16 cellular contexts compared by ENCODE assay signal in genomic region chr7:156777364-156778069, GRCh38.
DNase-seq lines count a peak whose midpoint lies in the region; ATAC-seq and TF ChIP-seq lines count a peak whose summit lies in the region.
"Had no signal": no experiment of that assay in that cellular context is flagged by ENCODE, and none has a peak within 500 bp of the region (broad histone marks: within the 10 kb centered on the region; RNA-seq: fewer than 3 reads in every experiment).

No MANE protein-coding gene starts in this region.

- peaks cover 25% of the 10 kb centered on the region for H3K4me1 Mint-ChIP-seq in activated naive CD4-positive, alpha-beta T cell treated with anti-CD3 and anti-CD28 coated beads for 36 hours (ENCODE audit: low read depth)
- peaks cover 65% of the 10 kb centered on the region for H3K4me1 Mint-ChIP-seq in activated naive CD8-positive, alpha-beta T cell treated with anti-CD3 and anti-CD28 coated beads, Interleukin-2, amount 50 U/mL, for 24 hours
- peaks cover 10% of the 10 kb centered on the region for H3K4me1 Mint-ChIP-seq in mesothelial cell of epicardium

- H3K27ac ChIP-seq in RWPE2 (ENCODE audit: poor library complexity, severe bottlenecking) (no peak overlapping the region), esophagus muscularis mucosa (replicated peaks in 1 of 4) (no peak overlapping the region)
- H3K27ac ChIP-seq: pancreas, SJSA1, WERI-Rb-1 had no signal

- no peaks in the 10 kb centered on the region for H3K9me3 ChIP-seq in RWPE2 (ENCODE audit: severe bottlenecking)
- H3K9me3 ChIP-seq in esophagus muscularis mucosa, result no peaks in the 10 kb centered on the region
- H3K9me3 ChIP-seq: pancreas, SJSA1 had no signal

- 91% methylated on average over 5 of the region's 5 CpGs for WGBS in esophagus muscularis mucosa

- CTCF ChIA-PET in activated naive CD4-positive, alpha-beta T cell treated with anti-CD3 and anti-CD28 coated beads for 36 hours (lab: Charles Lee), result interaction anchor here (0.6 kb wide), 1 partner anchor 28 kb away, joined by 3 read pairs; no protein-coding TSS in a partner anchor

- peak; percentile 46; the same call in 1 of the 3 replicates for ATAC-seq in RWPE2 (ENCODE audit: low read depth)
- peak; percentile 98 for ATAC-seq in activated naive CD8-positive, alpha-beta T cell treated with anti-CD3 and anti-CD28 coated beads, Interleukin-2, amount 50 U/mL, for 24 hours
- ATAC-seq in GM18511 (IDR thresholded peaks at IDR 0.05; ENCODE audit: unreplicated experiment), result no peak
- ATAC-seq: pancreas had no signal

- H3K4me3 Mint-ChIP-seq in activated naive CD4-positive, alpha-beta T cell treated with anti-CD3 and anti-CD28 coated beads for 36 hours, result no peak overlapping the region
- H3K4me3 Mint-ChIP-seq in activated naive CD8-positive, alpha-beta T cell treated with anti-CD3 and anti-CD28 coated beads, Interleukin-2, amount 50 U/mL, for 24 hours, result peak overlapping the region; percentile 48
- no peak overlapping the region for H3K4me3 Mint-ChIP-seq in mesothelial cell of epicardium

- no peak for TF ChIP-seq POLR2A in esophagus muscularis mucosa (IDR thresholded peaks at IDR 0.05; ENCODE audit: low read depth)

- DNase-seq in activated naive CD4-positive, alpha-beta T cell treated with anti-CD3 and anti-CD28 coated beads for 36 hours, result peak; percentile 59
- no peak for DNase-seq in activated naive CD4-positive, alpha-beta T cell (lab: John Stamatoyannopoulos, UW)
- DNase-seq in RWPE2 (ENCODE audit: low spot score) (no peak), mesothelial cell of epicardium (ENCODE audit: low spot score in 2 of 2, unreplicated experiment in 2 of 2) (no peak), esophagus muscularis mucosa (ENCODE audit: extremely low spot score) (no peak)
- DNase-seq in activated naive CD8-positive, alpha-beta T cell treated with anti-CD3 and anti-CD28 coated beads, Interleukin-2, amount 50 U/mL, for 24 hours, result peak; percentile 26
- peak; percentile 50 for DNase-seq in stimulated activated CD8-positive, alpha-beta memory T cell treated with anti-CD3 and anti-CD28 coated beads, Interleukin-4, amount 100 ng/mL, for 48 hours
- DNase-seq: amygdala; DMS79; GOT3; NCI-H2107; NK-92 treated with Interleukin-12 subunit alpha and Interleukin-12 subunit beta, amount 100 ng/mL, for 24 hours; pancreas; WERI-Rb-1 had no signal

- H3K27me3 Mint-ChIP-seq in activated naive CD4-positive, alpha-beta T cell treated with anti-CD3 and anti-CD28 coated beads for 36 hours (ENCODE audit: low read depth), result no peaks in the 10 kb centered on the region
- H3K27me3 Mint-ChIP-seq in activated naive CD8-positive, alpha-beta T cell treated with anti-CD3 and anti-CD28 coated beads, Interleukin-2, amount 50 U/mL, for 24 hours, result no peaks in the 10 kb centered on the region
- no peaks in the 10 kb centered on the region for H3K27me3 Mint-ChIP-seq in mesothelial cell of epicardium (ENCODE audit: low read depth)

- H3K27me3 ChIP-seq in RWPE2 (ENCODE audit: insufficient read depth, poor library complexity, severe bottlenecking) (no peaks in the 10 kb centered on the region), esophagus muscularis mucosa (no peaks in the 10 kb centered on the region)
- H3K27me3 ChIP-seq: pancreas, SJSA1 had no signal

- peaks cover 14% of the 10 kb centered on the region for H3K36me3 Mint-ChIP-seq in activated naive CD4-positive, alpha-beta T cell treated with anti-CD3 and anti-CD28 coated beads for 36 hours (ENCODE audit: low read depth)
- peaks cover 26% of the 10 kb centered on the region for H3K36me3 Mint-ChIP-seq in activated naive CD8-positive, alpha-beta T cell treated with anti-CD3 and anti-CD28 coated beads, Interleukin-2, amount 50 U/mL, for 24 hours (ENCODE audit: low read depth)
- peaks cover 14% of the 10 kb centered on the region for H3K36me3 Mint-ChIP-seq in mesothelial cell of epicardium

- H3K4me3 ChIP-seq in RWPE2 (ENCODE audit: severe bottlenecking), result no peak overlapping the region
- H3K4me3 ChIP-seq in esophagus muscularis mucosa, result no peak overlapping the region
- H3K4me3 ChIP-seq: pancreas, SJSA1 had no signal

- intact Hi-C loops in activated naive CD4-positive, alpha-beta T cell treated with anti-CD3 and anti-CD28 coated beads for 36 hours (cut with micrococcal nuclease), result loop anchor here (2.0 to 10.0 kb wide), 4 partner anchors 25 to 133 kb away; partner anchors contain the start of genes LMBR1 and RNF32
- intact Hi-C loops in esophagus muscularis mucosa (cut with DNase I), result no loop called here

- H3K27ac Mint-ChIP-seq in activated naive CD4-positive, alpha-beta T cell treated with anti-CD3 and anti-CD28 coated beads for 36 hours, result peak overlapping the region; percentile 76
- H3K27ac Mint-ChIP-seq in activated naive CD8-positive, alpha-beta T cell treated with anti-CD3 and anti-CD28 coated beads, Interleukin-2, amount 50 U/mL, for 24 hours, result peak overlapping the region; percentile 92
- H3K27ac Mint-ChIP-seq in mesothelial cell of epicardium, result no peak overlapping the region

- peaks cover 5% of the 10 kb centered on the region for H3K9me3 Mint-ChIP-seq in activated naive CD4-positive, alpha-beta T cell treated with anti-CD3 and anti-CD28 coated beads for 36 hours
- H3K9me3 Mint-ChIP-seq in activated naive CD8-positive, alpha-beta T cell treated with anti-CD3 and anti-CD28 coated beads, Interleukin-2, amount 50 U/mL, for 24 hours, result peaks cover 3% of the 10 kb centered on the region
- peaks cover 9% of the 10 kb centered on the region for H3K9me3 Mint-ChIP-seq in mesothelial cell of epicardium

- no peak for TF ChIP-seq EP300 in esophagus muscularis mucosa (IDR thresholded peaks at IDR 0.05)

- TF ChIP-seq CTCF in RWPE2 (IDR thresholded peaks at IDR 0.05; ENCODE audit: poor library complexity, severe bottlenecking) (no peak), mesothelial cell of epicardium (IDR thresholded peaks at IDR 0.05; ENCODE audit: unreplicated experiment) (no peak), esophagus muscularis mucosa (IDR thresholded peaks at IDR 0.05) (no peak)

- H3K4me1 ChIP-seq in RWPE2 (ENCODE audit: insufficient read depth, poor library complexity, severe bottlenecking), result no peaks in the 10 kb centered on the region
- H3K4me1 ChIP-seq in esophagus muscularis mucosa, result no peaks in the 10 kb centered on the region
- H3K4me1 ChIP-seq: pancreas, SJSA1 had no signal

- H3K36me3 ChIP-seq in RWPE2 (ENCODE audit: low read depth), result no peaks in the 10 kb centered on the region
- H3K36me3 ChIP-seq in esophagus muscularis mucosa, result no peaks in the 10 kb centered on the region
- H3K36me3 ChIP-seq: pancreas, SJSA1, WERI-Rb-1 had no signal

Comparison
In these comparisons a context has a peak if more than half of its experiments do, and no peak if none do; other contexts are left out.
1. DNase-seq: peak in activated naive CD4-positive, alpha-beta T cell treated with anti-CD3 and anti-CD28 coated beads for 36 hours (single experiment), activated naive CD8-positive, alpha-beta T cell treated with anti-CD3 and anti-CD28 coated beads, Interleukin-2, amount 50 U/mL, for 24 hours (single experiment) and stimulated activated CD8-positive, alpha-beta memory T cell treated with anti-CD3 and anti-CD28 coated beads, Interleukin-4, amount 100 ng/mL, for 48 hours (single experiment); none in activated naive CD4-positive, alpha-beta T cell (0 of 4), RWPE2 (single experiment), mesothelial cell of epicardium (0 of 2) and esophagus muscularis mucosa (single experiment).